ENCODE assay signal across 16 cellular contexts in genomic region chr6:110656492-110656891, GRCh38.
DNase-seq lines count a peak whose midpoint lies in the region; ATAC-seq and TF ChIP-seq lines count a peak whose summit lies in the region.
"Had no signal": no experiment of that assay in that cellular context is flagged by ENCODE, and none has a peak within 500 bp of the region (broad histone marks: within the 10 kb centered on the region; RNA-seq: fewer than 3 reads in every experiment).

No MANE protein-coding gene starts in this region.

- H3K27me3 Mint-ChIP-seq in nephron progenitor cell (ENCODE audit: low read depth, poor library complexity), result peaks cover 3% of the 10 kb centered on the region
- H3K27me3 Mint-ChIP-seq: activated naive CD8-positive, alpha-beta T cell treated with anti-CD3 and anti-CD28 coated beads, Interleukin-2, amount 10 ng/mL, durations not matched to agents 7 days and 5 days had no signal

- intact Hi-C loops in stomach (cut with DNase I; ENCODE audit: low total_unique reads), result no loop called here

- peaks cover 8% of the 10 kb centered on the region for H3K36me3 Mint-ChIP-seq in nephron progenitor cell (ENCODE audit: low read depth)

- no peak for TF ChIP-seq EP300 in stomach (IDR thresholded peaks at IDR 0.05)

- no peak overlapping the region for H3K4me3 Mint-ChIP-seq in nephron progenitor cell
- H3K4me3 Mint-ChIP-seq: activated naive CD8-positive, alpha-beta T cell treated with anti-CD3 and anti-CD28 coated beads, Interleukin-2, amount 10 ng/mL, durations not matched to agents 7 days and 5 days; nephron had no signal

- no peaks in the 10 kb centered on the region for H3K36me3 ChIP-seq in RWPE2 (ENCODE audit: low read depth)
- peaks cover 0 to 8% (median 3%) of the 10 kb centered on the region in 4 donors for H3K36me3 ChIP-seq in stomach
- H3K36me3 ChIP-seq: thoracic aorta had no signal

- H3K4me3 ChIP-seq in RWPE2 (ENCODE audit: severe bottlenecking) (no peak overlapping the region), stomach (no peak overlapping the region)
- H3K4me3 ChIP-seq: smooth muscle cell, thoracic aorta had no signal

- H3K9me3 ChIP-seq in RWPE2 (ENCODE audit: severe bottlenecking), result no peaks in the 10 kb centered on the region
- H3K9me3 ChIP-seq in stomach, result no peaks in the 10 kb centered on the region
- H3K9me3 ChIP-seq: thoracic aorta had no signal

- H3K27ac Mint-ChIP-seq in nephron progenitor cell, result no peak overlapping the region
- H3K27ac Mint-ChIP-seq: activated naive CD8-positive, alpha-beta T cell treated with anti-CD3 and anti-CD28 coated beads, Interleukin-2, amount 10 ng/mL, durations not matched to agents 7 days and 5 days; nephron had no signal

- H3K4me1 ChIP-seq in RWPE2 (ENCODE audit: insufficient read depth, poor library complexity, severe bottlenecking) (peaks cover 26% of the 10 kb centered on the region), foreskin keratinocyte (peaks cover 16% of the 10 kb centered on the region), stomach (peaks cover 9 to 51% (median 24%) of the 10 kb centered on the region in 4 donors)

- H3K27me3 ChIP-seq in RWPE2 (ENCODE audit: insufficient read depth, poor library complexity, severe bottlenecking), result no peaks in the 10 kb centered on the region
- H3K27me3 ChIP-seq in foreskin keratinocyte, result no peaks in the 10 kb centered on the region
- no peaks in the 10 kb centered on the region for H3K27me3 ChIP-seq in stomach

- no peaks in the 10 kb centered on the region for H3K9me3 Mint-ChIP-seq in nephron progenitor cell
- H3K9me3 Mint-ChIP-seq: activated naive CD8-positive, alpha-beta T cell treated with anti-CD3 and anti-CD28 coated beads, Interleukin-2, amount 10 ng/mL, durations not matched to agents 7 days and 5 days; nephron had no signal

- TF ChIP-seq CTCF in RWPE2 (IDR thresholded peaks at IDR 0.05; ENCODE audit: poor library complexity, severe bottlenecking) (no peak), foreskin keratinocyte (conservative IDR thresholded peaks at IDR 0.05) (no peak), stomach (IDR thresholded peaks at IDR 0.05) (no peak), nephron progenitor cell (IDR thresholded peaks at IDR 0.05) (no peak)

- no peak for TF ChIP-seq POLR2A in stomach (IDR thresholded peaks at IDR 0.05)

- peak; percentile 11 for DNase-seq in DMS53 (lab: John Stamatoyannopoulos, UW)
- DNase-seq in DMS53 treated with DMSO at 0.1 percent for 48 hours (lab: John Stamatoyannopoulos, UW; ENCODE audit: unreplicated experiment), result no peak
- DNase-seq in RWPE2 (ENCODE audit: low spot score), result no peak
- no peak for DNase-seq in foreskin keratinocyte
- DNase-seq in stomach, result peak; percentile 70
- DNase-seq in central memory CD4-positive, alpha-beta T cell, result no peak
- DNase-seq in nephron progenitor cell, result no peak
- DNase-seq in NCI-H524 treated with DMSO at 0.1 percent for 48 hours (lab: John Stamatoyannopoulos, UW), result no peak
- DNase-seq: 8988T; activated naive CD8-positive, alpha-beta T cell treated with anti-CD3 and anti-CD28 coated beads, Interleukin-2, amount 10 ng/mL, durations not matched to agents 7 days and 5 days; islet precursor cell; NCI-H1092; NK-92 treated with Interleukin-12 subunit alpha and Interleukin-12 subunit beta, amount 100 ng/mL, for 24 hours had no signal

- H3K4me1 Mint-ChIP-seq in nephron progenitor cell, result no peaks in the 10 kb centered on the region
- H3K4me1 Mint-ChIP-seq: activated naive CD8-positive, alpha-beta T cell treated with anti-CD3 and anti-CD28 coated beads, Interleukin-2, amount 10 ng/mL, durations not matched to agents 7 days and 5 days had no signal

- H3K27ac ChIP-seq in RWPE2 (ENCODE audit: poor library complexity, severe bottlenecking), result no peak overlapping the region
- H3K27ac ChIP-seq in foreskin keratinocyte, result no peak overlapping the region
- peak overlapping the region in 4 of 5 donors; percentile 38 to 63 (median 46) for H3K27ac ChIP-seq in stomach
- H3K27ac ChIP-seq: thoracic aorta had no signal

- WGBS in stomach, 5 donors, result 32 to 65% (median 44%) methylated on average over 3 of the region's 3 CpGs

- ATAC-seq in RWPE2 (ENCODE audit: low read depth) (peak; percentile 43; the same call in 2 of the 3 replicates), foreskin keratinocyte (peak; percentile 46)

Comparison
In these comparisons a context has a peak if more than half of its experiments do, and no peak if none do; other contexts are left out.
1. DNase-seq: peak in DMS53 (single experiment) and stomach (single experiment); none in DMS53 treated with DMSO at 0.1 percent for 48 hours (single experiment), RWPE2 (single experiment), foreskin keratinocyte (0 of 2), central memory CD4-positive, alpha-beta T cell (single experiment), nephron progenitor cell (single experiment) and NCI-H524 treated with DMSO at 0.1 percent for 48 hours (single experiment).
2. H3K27ac ChIP-seq: peak in stomach (4 of 5); none in RWPE2 (single experiment) and foreskin keratinocyte (single experiment).